In the genomic region with DNA sequence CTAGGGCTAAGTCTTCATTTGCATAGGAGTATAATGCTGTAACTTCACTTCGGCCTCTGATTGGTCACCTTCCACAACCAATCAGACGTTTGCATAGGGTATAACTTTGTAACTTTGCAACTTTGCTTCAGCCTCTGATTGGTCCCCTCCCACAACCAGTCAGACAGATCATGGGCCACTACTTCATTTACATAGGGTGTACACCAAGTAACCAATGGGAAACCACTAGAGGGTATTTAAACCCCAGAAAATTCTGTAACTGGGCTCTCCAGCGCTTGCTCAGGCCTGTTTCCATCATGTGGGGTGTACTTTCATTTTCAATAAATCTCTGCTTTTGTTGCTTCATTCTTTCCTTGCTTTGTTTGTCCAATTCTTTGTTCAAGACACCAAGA, we compare ENCODE assay signal across 8 cellular contexts. TPM values are rescaled to one million over a fixed set of nuclear protein-coding genes. Genes with fewer than 3 reads are reported as not detected.
DNase-seq lines count a peak whose midpoint lies in the region; TF ChIP-seq lines count a peak whose summit lies in the region.
"Not testable (repeated sequence)": the region's sequence is repeated elsewhere in the genome, so short reads cannot be mapped to it uniquely, and the experiment has no call there.

No MANE protein-coding gene starts in this region.

- TF ChIP-seq CTCF in DOHH2 (IDR thresholded peaks at IDR 0.05; ENCODE audit: low read depth, low read length, poor library complexity, severe bottlenecking); astrocyte of the spinal cord (IDR thresholded peaks at IDR 0.05; ENCODE audit: low read depth, low read length); mesothelial cell of epicardium (IDR thresholded peaks at IDR 0.05; ENCODE audit: unreplicated experiment); suprapubic skin (IDR thresholded peaks at IDR 0.05): not testable (repeated sequence)

- peak overlapping the region; percentile 86 for H3K27ac Mint-ChIP-seq in activated CD4-positive, alpha-beta T cell treated with anti-CD3 and anti-CD28 coated beads, Interleukin-2, amount 10 ng/mL, durations not matched to agents 24 days and 14 days
- H3K27ac Mint-ChIP-seq in mesothelial cell of epicardium: peak overlapping the region; percentile 79

- H3K9me3 Mint-ChIP-seq in activated CD4-positive, alpha-beta T cell treated with anti-CD3 and anti-CD28 coated beads, Interleukin-2, amount 10 ng/mL, durations not matched to agents 24 days and 14 days; mesothelial cell of epicardium: not testable (repeated sequence)

- in situ Hi-C loops in astrocyte of the spinal cord (cut with HindIII; ENCODE audit: low sequenced_read_pairs): not testable (repeated sequence)

- not testable (repeated sequence) for H3K27me3 ChIP-seq in DOHH2 (ENCODE audit: control insufficient read depth, low read length); HUES64 (ENCODE audit: insufficient read depth, low read length); suprapubic skin

- peaks cover 51% of the 10 kb centered on the region for H3K4me1 Mint-ChIP-seq in activated CD4-positive, alpha-beta T cell treated with anti-CD3 and anti-CD28 coated beads, Interleukin-2, amount 10 ng/mL, durations not matched to agents 24 days and 14 days
- peaks cover 12% of the 10 kb centered on the region for H3K4me1 Mint-ChIP-seq in mesothelial cell of epicardium

- H3F3A ChIP-seq in DOHH2 (ENCODE audit: control insufficient read depth, insufficient read depth): peaks cover 31% of the 10 kb centered on the region

- H4K20me1 ChIP-seq in DOHH2 (ENCODE audit: control insufficient read depth, insufficient read depth, low read depth, low read length): not testable (repeated sequence)

- not testable (repeated sequence) for DNase-seq in activated CD4-positive, alpha-beta T cell treated with anti-CD3 and anti-CD28 coated beads, Interleukin-2, amount 10 ng/mL, durations not matched to agents 24 days and 14 days; mesothelial cell of epicardium (ENCODE audit: low spot score in 2 of 2, unreplicated experiment in 2 of 2)
- peak; percentile 62 for DNase-seq in astrocyte of the spinal cord (ENCODE audit: low read depth, low spot score)
- DNase-seq in fibroblast of gingiva (ENCODE audit: low read depth): peak; percentile 29
- DNase-seq in suprapubic skin (ENCODE audit: low spot score in 2 of 2): peak; percentile 12 to 16

- not testable (repeated sequence) for H3K36me3 Mint-ChIP-seq in activated CD4-positive, alpha-beta T cell treated with anti-CD3 and anti-CD28 coated beads, Interleukin-2, amount 10 ng/mL, durations not matched to agents 24 days and 14 days (ENCODE audit: low read depth); mesothelial cell of epicardium

- peak; percentile 45 for TF ChIP-seq POLR2A in Raji (IDR thresholded peaks at IDR 0.05; ENCODE audit: insufficient read depth, low read depth, low read length)
- TF ChIP-seq POLR2A in suprapubic skin (IDR thresholded peaks at IDR 0.05): not testable (repeated sequence)

- H3K79me2 ChIP-seq in DOHH2 (ENCODE audit: control insufficient read depth, low read length): not testable (repeated sequence)

- peak overlapping the region; percentile 4; the same call in 1 of the 2 replicates for H3K4me2 ChIP-seq in DOHH2 (ENCODE audit: low read length)

- peak overlapping the region; percentile 62 for H3K4me3 Mint-ChIP-seq in activated CD4-positive, alpha-beta T cell treated with anti-CD3 and anti-CD28 coated beads, Interleukin-2, amount 10 ng/mL, durations not matched to agents 24 days and 14 days
- H3K4me3 Mint-ChIP-seq in mesothelial cell of epicardium: not testable (repeated sequence)

- H3K36me3 ChIP-seq in DOHH2 (ENCODE audit: control insufficient read depth, low read length): peaks cover 14% of the 10 kb centered on the region
- not testable (repeated sequence) for H3K36me3 ChIP-seq in HUES64 (ENCODE audit: insufficient read depth, low read length); suprapubic skin

- H3K4me1 ChIP-seq in DOHH2 (ENCODE audit: control insufficient read depth, low read length) (peaks cover 71% of the 10 kb centered on the region), HUES64 (ENCODE audit: insufficient read depth, low read length) (peaks cover 22% of the 10 kb centered on the region)
- H3K4me1 ChIP-seq in suprapubic skin: not testable (repeated sequence)

- H3K27ac ChIP-seq in DOHH2 (ENCODE audit: low read depth, low read length); suprapubic skin: not testable (repeated sequence)
- H3K27ac ChIP-seq in HUES64 (ENCODE audit: low read depth, low read length): peak overlapping the region; percentile 21; the same call in 1 of the 2 replicates

- H3K9ac ChIP-seq in HUES64 (ENCODE audit: low read depth, low read length): not testable (repeated sequence)

- H3K9me3 ChIP-seq in DOHH2 (ENCODE audit: control insufficient read depth, insufficient read depth, low read length); HUES64 (ENCODE audit: insufficient read depth, low read depth, low read length); suprapubic skin: not testable (repeated sequence)

- WGBS in HUES64: 97% methylated on average over 3 of the region's 3 CpGs
- WGBS in suprapubic skin: 89% methylated on average over 3 of the region's 3 CpGs

- not testable (repeated sequence) for H3K4me3 ChIP-seq in DOHH2 (ENCODE audit: low read length); HUES64 (ENCODE audit: low read length); suprapubic skin
- H3K4me3 ChIP-seq in astrocyte of the spinal cord (ENCODE audit: low read depth, low read length): peak overlapping the region; percentile 5

- H3K9me2 ChIP-seq in DOHH2 (replicated peaks; ENCODE audit: control insufficient read depth, low read length): not testable (repeated sequence)

- not testable (repeated sequence) for TF ChIP-seq EP300 in suprapubic skin (IDR thresholded peaks at IDR 0.05)

- not testable (repeated sequence) for H3K27me3 Mint-ChIP-seq in activated CD4-positive, alpha-beta T cell treated with anti-CD3 and anti-CD28 coated beads, Interleukin-2, amount 10 ng/mL, durations not matched to agents 24 days and 14 days; mesothelial cell of epicardium (ENCODE audit: low read depth)

- intact Hi-C loops in activated CD4-positive, alpha-beta T cell treated with anti-CD3 and anti-CD28 coated beads, Interleukin-2, amount 10 ng/mL, durations not matched to agents 24 days and 14 days (cut with micrococcal nuclease): not testable (repeated sequence)

RNA-seq across cellular contexts. Expression of a gene that starts 10.2 kb away (rescaled TPM):
- polyA plus RNA-seq in HUES64 (2013, experiment 1 of 2): 90.9 TPM
- polyA plus RNA-seq in HUES64 (2013, experiment 2 of 2): 85.1 TPM
- total RNA-seq in activated CD4-positive, alpha-beta T cell treated with anti-CD3 and anti-CD28 coated beads, Interleukin-2, amount 10 ng/mL, durations not matched to agents 24 days and 14 days: 107 and 108 TPM in 2 replicates
- total RNA-seq in mesothelial cell of epicardium (38.0 to 43.8 TPM (median 41.0 TPM) in 3 replicates), suprapubic skin (10 to 100 TPM; 13.7 to 62.5 (median 41.2) TPM)

RNA-seq across cellular contexts. Expression of a gene that starts 11.8 kb away (rescaled TPM):
- polyA plus RNA-seq in HUES64 (2013, experiment 1 of 2): 96.8 TPM
- polyA plus RNA-seq in HUES64 (2013, experiment 2 of 2): 99.0 TPM
- 37.8 and 40.3 TPM in 2 replicates for total RNA-seq in activated CD4-positive, alpha-beta T cell treated with anti-CD3 and anti-CD28 coated beads, Interleukin-2, amount 10 ng/mL, durations not matched to agents 24 days and 14 days
- total RNA-seq in mesothelial cell of epicardium (26.7 to 29.7 TPM (median 28.0 TPM) in 3 replicates), suprapubic skin (10 to 100 TPM; 38.9 to 64.5 (median 51.2) TPM)
